Comparison of ENCODE assay signal across 8 cellular contexts in genomic region chr2:196275646-196276352, GRCh38.
DNase-seq lines count a peak whose midpoint lies in the region; ATAC-seq and TF ChIP-seq lines count a peak whose summit lies in the region.

No MANE protein-coding gene starts in this region.

- H3K4me3 Mint-ChIP-seq in CD14-positive monocyte, result no peak overlapping the region

- H3K27me3 Mint-ChIP-seq in CD14-positive monocyte (ENCODE audit: low read depth in 3 of 3), result no peaks in the 10 kb centered on the region

- H3K27ac Mint-ChIP-seq in CD14-positive monocyte, result peak overlapping the region in 2 of 7 donors; percentile 71 to 79

- H3K36me3 ChIP-seq in left ventricle myocardium inferior (peaks cover 2% of the 10 kb centered on the region), right atrium auricular region (peaks cover 2% of the 10 kb centered on the region), SK-N-SH (replicated peaks in 1 of 2; ENCODE audit: control insufficient read depth in 1 of 2, insufficient read depth in 2 of 2, low read length in 1 of 2) (peaks cover 0 to 35% of the 10 kb centered on the region in 2 experiments), tibial nerve (no peaks in the 10 kb centered on the region)

- ATAC-seq in foreskin keratinocyte, result peak; percentile 25
- no peak for ATAC-seq in GM19324 (IDR thresholded peaks at IDR 0.05; ENCODE audit: low FRiP score, unreplicated experiment)

- peaks cover 52% of the 10 kb centered on the region for H3F3A ChIP-seq in SK-N-SH (replicated peaks; ENCODE audit: insufficient read depth)

- no peaks in the 10 kb centered on the region for H3K9me2 ChIP-seq in SK-N-SH

- H3K9me3 Mint-ChIP-seq in CD14-positive monocyte, result peaks cover 0 to 2% (median 0%) of the 10 kb centered on the region in 7 donors

- H3K4me3 ChIP-seq in left ventricle myocardium inferior (no peak overlapping the region), right atrium auricular region (no peak overlapping the region), SK-N-SH (ENCODE audit: low read depth in 2 of 2, low read length in 1 of 2) (peak overlapping the region; percentile 22 to 51; a peak in 3 of 4 replicates), tibial nerve (no peak overlapping the region)

- no peaks in the 10 kb centered on the region for H3K27me3 ChIP-seq in left ventricle myocardium inferior (ENCODE audit: low read depth)
- no peaks in the 10 kb centered on the region for H3K27me3 ChIP-seq in right atrium auricular region
- H3K27me3 ChIP-seq in SK-N-SH (ENCODE audit: insufficient read depth), result no peaks in the 10 kb centered on the region
- H3K27me3 ChIP-seq in foreskin keratinocyte, result no peaks in the 10 kb centered on the region
- H3K27me3 ChIP-seq in tibial nerve, result no peaks in the 10 kb centered on the region

- CTCF ChIA-PET in SK-N-SH (lab: Yijun Ruan, JAX), result interaction anchor here (1.0 to 3.9 kb wide), 6 partner anchors 9 to 201 kb away, joined by 3 to 21 read pairs (median 4); no protein-coding TSS in a partner anchor

- peaks cover 71% of the 10 kb centered on the region for H3K79me2 ChIP-seq in SK-N-SH (ENCODE audit: insufficient read depth)

- H3K9ac ChIP-seq in SK-N-SH, result peak overlapping the region; percentile 60; the same call in 1 of the 2 replicates

- TF ChIP-seq CTCF in left ventricle myocardium inferior (IDR thresholded peaks at IDR 0.05; ENCODE audit: borderline replicate concordance) (no peak), right atrium auricular region (IDR thresholded peaks at IDR 0.05) (no peak), SK-N-SH (IDR thresholded peaks at IDR 0.05) (no peak), foreskin keratinocyte (conservative IDR thresholded peaks at IDR 0.05) (no peak), CD14-positive monocyte (IDR thresholded peaks at IDR 0.05) (no peak), tibial nerve (IDR thresholded peaks at IDR 0.05) (no peak)

- TF ChIP-seq EP300 in SK-N-SH (IDR thresholded peaks at IDR 0.05; ENCODE audit: borderline replicate concordance in 1 of 2, low read depth in 1 of 2, low read length in 1 of 2), result no peak
- no peak for TF ChIP-seq EP300 in tibial nerve (IDR thresholded peaks at IDR 0.05)

- peaks cover 9% of the 10 kb centered on the region; the same call in 1 of the 2 replicates for H4K20me1 ChIP-seq in SK-N-SH (ENCODE audit: insufficient read depth)

- H3K4me1 ChIP-seq in left ventricle myocardium inferior (peaks cover 38% of the 10 kb centered on the region), right atrium auricular region (peaks cover 0 to 15% of the 10 kb centered on the region in 2 donors), SK-N-SH (ENCODE audit: control insufficient read depth in 1 of 2, insufficient read depth in 2 of 2, low read depth in 1 of 2, low read length in 1 of 2) (peaks cover 5 to 25% of the 10 kb centered on the region in 2 experiments; a peak in 3 of 4 replicates), foreskin keratinocyte (peaks cover 5% of the 10 kb centered on the region), tibial nerve (peaks cover 0 to 40% (median 21%) of the 10 kb centered on the region in 4 donors)

- H3K27ac ChIP-seq in left ventricle myocardium inferior (replicated peaks) (peak overlapping the region; percentile 3), right atrium auricular region (no peak overlapping the region), SK-N-SH (ENCODE audit: low read depth in 2 of 2, low read length in 1 of 2) (peak overlapping the region in 1 of 2 experiments; percentile 98; a peak in 3 of 4 replicates), foreskin keratinocyte (no peak overlapping the region), tibial nerve (peak overlapping the region in 1 of 4 donors; percentile 63)

- peaks cover 30% of the 10 kb centered on the region for H3K4me1 Mint-ChIP-seq in CD14-positive monocyte

- no peaks in the 10 kb centered on the region for H3K36me3 Mint-ChIP-seq in CD14-positive monocyte

- H3K9me3 ChIP-seq in left ventricle myocardium inferior (replicated peaks), result no peaks in the 10 kb centered on the region
- no peaks in the 10 kb centered on the region for H3K9me3 ChIP-seq in right atrium auricular region
- no peaks in the 10 kb centered on the region for H3K9me3 ChIP-seq in SK-N-SH
- no peaks in the 10 kb centered on the region for H3K9me3 ChIP-seq in tibial nerve

- TF ChIP-seq POLR2A in tibial nerve (IDR thresholded peaks at IDR 0.05), result no peak

- no peak overlapping the region for H2AFZ ChIP-seq in SK-N-SH (ENCODE audit: low read depth)

- no peak for DNase-seq in left ventricle myocardium inferior
- no peak for DNase-seq in right atrium auricular region (ENCODE audit: low spot score)
- DNase-seq in SK-N-SH, result no peak
- no peak for DNase-seq in foreskin keratinocyte
- no peak for DNase-seq in CD14-positive monocyte (ENCODE audit: low spot score)
- DNase-seq in tibial nerve (ENCODE audit: low spot score in 2 of 2), result no peak
- no peak for DNase-seq in putamen (ENCODE audit: low spot score)

- 77% methylated on average over 5 of the region's 5 CpGs for WGBS in SK-N-SH (ENCODE audit: low lambda C conversion rate)
- WGBS in tibial nerve, 2 donors, result 78 to 79% methylated on average over 5 of the region's 5 CpGs

- H3K4me2 ChIP-seq in SK-N-SH, result peak overlapping the region; percentile 79

- intact Hi-C loops in left ventricle myocardium inferior (cut with micrococcal nuclease), result no loop called here
- intact Hi-C loops in CD14-positive monocyte (cut with micrococcal nuclease), result loop anchor here in 1 of 2 donors (10.0 kb wide), 1 partner anchor 201 kb away; no protein-coding TSS in a partner anchor

- no peak for TF ChIP-seq RAD21 in SK-N-SH (IDR thresholded peaks at IDR 0.05; ENCODE audit: low read length)

- POLR2A ChIA-PET in SK-N-SH (lab: Yijun Ruan, JAX), result no interaction called here

TF ChIP-seq in SK-N-SH, 30 proteins besides CTCF, POLR2A, EP300 and RAD21:
- TF ChIP-seq TCF12 (IDR thresholded peaks at IDR 0.05), result 0 out of 2 replicates have a peak, but pooled peaks have one; percentile 53
- peak; percentile 38; the same call in 1 of the 2 replicates for TF ChIP-seq JUND (IDR thresholded peaks at IDR 0.05)
- no peak for TF ChIP-seq FOSL2 (IDR thresholded peaks at IDR 0.05; ENCODE audit: borderline replicate concordance, low read depth)
- no peak for TF ChIP-seq RCOR1 (IDR thresholded peaks at IDR 0.05; ENCODE audit: low read length)
- TF ChIP-seq MAX (IDR thresholded peaks at IDR 0.05; ENCODE audit: low read depth), result peak; percentile 74

Comparison
In these comparisons a context has a peak if more than half of its experiments do, and no peak if none do; other contexts are left out.
1. H3K4me3 ChIP-seq: peak in SK-N-SH (2 of 2); none in left ventricle myocardium inferior (single experiment), right atrium auricular region (0 of 2) and tibial nerve (0 of 4).